Comparison of ENCODE assay signal across 15 cellular contexts in genomic region chr3:98213276-98213675, GRCh38. TPM values are rescaled to one million over a fixed set of nuclear protein-coding genes. Genes with fewer than 3 reads are reported as not detected.
DNase-seq lines count a peak whose midpoint lies in the region; TF ChIP-seq lines count a peak whose summit lies in the region.
"Had no signal": no experiment of that assay in that cellular context is flagged by ENCODE, and none has a peak within 500 bp of the region (broad histone marks: within the 10 kb centered on the region; RNA-seq: fewer than 3 reads in every experiment).

No MANE protein-coding gene starts in this region.

- DNase-seq in endodermal cell, result peak; percentile 58
- peak; percentile 71 for DNase-seq in mesendoderm
- DNase-seq in stimulated activated CD4-positive, alpha-beta T cell treated with anti-CD3 and anti-CD28 coated beads, Interleukin-4, amount 100 ng/mL, for 4 hours, result no peak
- DNase-seq in medulla oblongata (ENCODE audit: extremely low spot score), result no peak
- no peak for DNase-seq in NCI-H226
- DNase-seq: ACHN; BE2C; C1 segment of cervical spinal cord; CD4-positive, CD25-positive, alpha-beta regulatory T cell; CD8-positive, alpha-beta memory T cell; COR-L47; GOT3; KG1 had no signal

- H3K27me3 ChIP-seq in HUES6 (ENCODE audit: control insufficient read depth, insufficient read depth, low read length) (no peaks in the 10 kb centered on the region), endodermal cell (ENCODE audit: control insufficient read depth, insufficient read depth, low read length, poor library complexity, severe bottlenecking) (no peaks in the 10 kb centered on the region), mesendoderm (ENCODE audit: insufficient read depth, low read length, poor library complexity) (no peaks in the 10 kb centered on the region)
- H3K27me3 ChIP-seq: BE2C had no signal

- no peak overlapping the region for H4K5ac ChIP-seq in mesendoderm (ENCODE audit: low read length)

- no peaks in the 10 kb centered on the region for H3K36me3 ChIP-seq in HUES6 (ENCODE audit: control insufficient read depth, insufficient read depth, low read length)
- H3K36me3 ChIP-seq in endodermal cell (ENCODE audit: control insufficient read depth, insufficient read depth, low read length), result no peaks in the 10 kb centered on the region
- no peaks in the 10 kb centered on the region for H3K36me3 ChIP-seq in mesendoderm (ENCODE audit: control insufficient read depth, insufficient read depth, low read length)
- H3K36me3 ChIP-seq: BE2C, HAP-1 had no signal

- H2BK5ac ChIP-seq in mesendoderm (ENCODE audit: low read length), result no peak overlapping the region

- no peaks in the 10 kb centered on the region for H3K36me3 Mint-ChIP-seq in endodermal cell (ENCODE audit: low read depth)
- H3K36me3 Mint-ChIP-seq: CD4-positive, CD25-positive, alpha-beta regulatory T cell; CD8-positive, alpha-beta memory T cell had no signal

- peaks cover 6% of the 10 kb centered on the region for H3K27me3 Mint-ChIP-seq in endodermal cell (ENCODE audit: insufficient read depth)
- H3K27me3 Mint-ChIP-seq: CD4-positive, CD25-positive, alpha-beta regulatory T cell had no signal

- 17 to 18% methylated on average over 6 to 7 of the region's 7 CpGs for WGBS in endodermal cell (ENCODE audit: insufficient coverage in 1 of 2, insufficient read length in 1 of 2), 2 experiments
- no CpG with 5 or more reads among the region's 7 CpGs for WGBS in mesendoderm (ENCODE audit: extremely low coverage, insufficient coverage, low lambda C conversion rate)

- no peak overlapping the region for H2BK15ac ChIP-seq in mesendoderm (replicated peaks; ENCODE audit: low read depth)

- H3K56ac ChIP-seq in mesendoderm (ENCODE audit: low read length), result no peak overlapping the region

- no peak for TF ChIP-seq CTCF in endodermal cell (conservative IDR thresholded peaks at IDR 0.05)

- no peak overlapping the region for H3K4me3 Mint-ChIP-seq in endodermal cell
- H3K4me3 Mint-ChIP-seq: CD4-positive, CD25-positive, alpha-beta regulatory T cell; CD8-positive, alpha-beta memory T cell had no signal

- H3K79me2 ChIP-seq in mesendoderm (ENCODE audit: control insufficient read depth, insufficient read depth, low read length), result no peaks in the 10 kb centered on the region

- H3K4ac ChIP-seq in mesendoderm (ENCODE audit: low read depth, low read length), result no peak overlapping the region

- H3K4me2 ChIP-seq in mesendoderm (ENCODE audit: low read length), result no peak overlapping the region

- no peak overlapping the region for H3K23ac ChIP-seq in mesendoderm (ENCODE audit: low read length)

- H3K4me1 ChIP-seq in HUES6 (ENCODE audit: control insufficient read depth, insufficient read depth, low read length), result no peaks in the 10 kb centered on the region; the same call in 1 of the 2 replicates
- no peaks in the 10 kb centered on the region for H3K4me1 ChIP-seq in endodermal cell (ENCODE audit: control insufficient read depth, insufficient read depth, low read length)
- H3K4me1 ChIP-seq in mesendoderm (ENCODE audit: control insufficient read depth, low read depth, low read length), result no peaks in the 10 kb centered on the region
- H3K4me1 ChIP-seq: BE2C, HAP-1 had no signal

- peak overlapping the region; percentile 67 for H2BK120ac ChIP-seq in mesendoderm (ENCODE audit: low read depth, low read length)

- H3K9ac ChIP-seq in HUES6 (ENCODE audit: low read length) (no peak overlapping the region), endodermal cell (ENCODE audit: extremely low read depth, low read length, poor library complexity, severe bottlenecking) (no peak overlapping the region), mesendoderm (ENCODE audit: low read length) (no peak overlapping the region)

- no peak overlapping the region for H4K8ac ChIP-seq in mesendoderm (ENCODE audit: low read depth, low read length)

- no peaks in the 10 kb centered on the region for H3K79me1 ChIP-seq in mesendoderm (ENCODE audit: low read length)

- H3K27ac Mint-ChIP-seq in endodermal cell, result no peak overlapping the region
- H3K27ac Mint-ChIP-seq: CD4-positive, CD25-positive, alpha-beta regulatory T cell; CD8-positive, alpha-beta memory T cell had no signal

- H3K9me3 ChIP-seq in HUES6 (ENCODE audit: control insufficient read depth, insufficient read depth, low read depth, low read length) (peaks cover 9% of the 10 kb centered on the region), endodermal cell (ENCODE audit: control insufficient read depth, low read length) (no peaks in the 10 kb centered on the region)
- H3K9me3 ChIP-seq: BE2C, HAP-1 had no signal

- H3K4me3 ChIP-seq in HUES6 (ENCODE audit: low read depth, low read length), result peak overlapping the region; percentile 29; the same call in 1 of the 2 replicates
- no peak overlapping the region for H3K4me3 ChIP-seq in endodermal cell (ENCODE audit: low read length)
- H3K4me3 ChIP-seq in mesendoderm (ENCODE audit: low read length), result no peak overlapping the region
- H3K4me3 ChIP-seq: HAP-1 had no signal

- no peak overlapping the region for H2AK5ac ChIP-seq in mesendoderm (ENCODE audit: low read length)

- H3K18ac ChIP-seq in mesendoderm (ENCODE audit: low read length), result peak overlapping the region; percentile 68

- peaks cover 3% of the 10 kb centered on the region for H3K4me1 Mint-ChIP-seq in endodermal cell
- H3K4me1 Mint-ChIP-seq: CD4-positive, CD25-positive, alpha-beta regulatory T cell; CD8-positive, alpha-beta memory T cell had no signal

- H3K27ac ChIP-seq in HUES6 (ENCODE audit: low read depth, low read length) (no peak overlapping the region), endodermal cell (ENCODE audit: low read depth, low read length) (no peak overlapping the region), mesendoderm (ENCODE audit: low read depth, low read length) (no peak overlapping the region)

- peaks cover 14% of the 10 kb centered on the region for H3K9me3 Mint-ChIP-seq in endodermal cell

RNA-seq across cellular contexts. Expression of gene OR5H15, which starts 46.8 kb away (rescaled TPM):
- total RNA-seq in endodermal cell, result not detected
- not detected for polyA plus RNA-seq in endodermal cell (2013, experiment 1 of 2)
- polyA plus RNA-seq in endodermal cell (2013, experiment 2 of 2), result not detected
- polyA plus RNA-seq in mesendoderm (2013, experiment 1 of 2), result not detected
- not detected for polyA plus RNA-seq in mesendoderm (2013, experiment 2 of 2)
- total RNA-seq: CD4-positive, CD25-positive, alpha-beta regulatory T cell; CD8-positive, alpha-beta memory T cell had no signal
- polyA plus RNA-seq: CD4-positive, CD25-positive, alpha-beta regulatory T cell; CD8-positive, alpha-beta memory T cell had no signal

RNA-seq across cellular contexts. Expression of gene OR5H6, which starts 50.8 kb away (rescaled TPM):
- total RNA-seq in endodermal cell, result not detected
- polyA plus RNA-seq in endodermal cell (2013, experiment 1 of 2), result not detected
- polyA plus RNA-seq in endodermal cell (2013, experiment 2 of 2), result not detected
- 0.21 TPM for polyA plus RNA-seq in mesendoderm (2013, experiment 1 of 2)
- polyA plus RNA-seq in mesendoderm (2013, experiment 2 of 2), result 0.18 TPM
- total RNA-seq: CD4-positive, CD25-positive, alpha-beta regulatory T cell; CD8-positive, alpha-beta memory T cell had no signal
- polyA plus RNA-seq: CD4-positive, CD25-positive, alpha-beta regulatory T cell; CD8-positive, alpha-beta memory T cell had no signal

Comparison
In these comparisons a context has a peak if more than half of its experiments do, and no peak if none do; other contexts are left out.
1. DNase-seq: peak in endodermal cell (single experiment) and mesendoderm (single experiment); none in stimulated activated CD4-positive, alpha-beta T cell treated with anti-CD3 and anti-CD28 coated beads, Interleukin-4, amount 100 ng/mL, for 4 hours (0 of 2), medulla oblongata (single experiment) and NCI-H226 (single experiment).